2 cellular contexts compared by ENCODE assay signal in genomic region chr5:177204281-177204680, GRCh38.
TF ChIP-seq lines count a peak whose summit lies in the region.

No MANE protein-coding gene starts in this region.

TF ChIP-seq in HCT116, 20 proteins besides CTCF, POLR2A, EP300 and RAD21 (continued from another document):
- TF ChIP-seq ZBTB33 (IDR thresholded peaks at IDR 0.05; ENCODE audit: extremely low read depth, insufficient replicate concordance, low read length) (no peak), ZFX (IDR thresholded peaks at IDR 0.05) (no peak), SIN3A (IDR thresholded peaks at IDR 0.05; ENCODE audit: low read depth) (no peak), POLR2AphosphoS5 (IDR thresholded peaks at IDR 0.05; ENCODE audit: low read depth, low read length) (no peak), SRF (IDR thresholded peaks at IDR 0.05; ENCODE audit: low read depth) (no peak), FOSL1 (IDR thresholded peaks at IDR 0.05; ENCODE audit: low read depth) (no peak), SP1 (IDR thresholded peaks at IDR 0.05; ENCODE audit: low read depth) (no peak)
- TF ChIP-seq, protein P1, sequence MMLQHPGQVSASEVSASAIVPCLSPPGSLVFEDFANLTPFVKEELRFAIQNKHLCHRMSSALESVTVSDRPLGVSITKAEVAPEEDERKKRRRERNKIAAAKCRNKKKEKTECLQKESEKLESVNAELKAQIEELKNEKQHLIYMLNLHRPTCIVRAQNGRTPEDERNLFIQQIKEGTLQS (IDR thresholded peaks at IDR 0.05): no peak

TF ChIP-seq in GM12878, 131 proteins besides CTCF, POLR2A, EP300 and RAD21 (continued from another document):
- TF ChIP-seq, protein P2, sequence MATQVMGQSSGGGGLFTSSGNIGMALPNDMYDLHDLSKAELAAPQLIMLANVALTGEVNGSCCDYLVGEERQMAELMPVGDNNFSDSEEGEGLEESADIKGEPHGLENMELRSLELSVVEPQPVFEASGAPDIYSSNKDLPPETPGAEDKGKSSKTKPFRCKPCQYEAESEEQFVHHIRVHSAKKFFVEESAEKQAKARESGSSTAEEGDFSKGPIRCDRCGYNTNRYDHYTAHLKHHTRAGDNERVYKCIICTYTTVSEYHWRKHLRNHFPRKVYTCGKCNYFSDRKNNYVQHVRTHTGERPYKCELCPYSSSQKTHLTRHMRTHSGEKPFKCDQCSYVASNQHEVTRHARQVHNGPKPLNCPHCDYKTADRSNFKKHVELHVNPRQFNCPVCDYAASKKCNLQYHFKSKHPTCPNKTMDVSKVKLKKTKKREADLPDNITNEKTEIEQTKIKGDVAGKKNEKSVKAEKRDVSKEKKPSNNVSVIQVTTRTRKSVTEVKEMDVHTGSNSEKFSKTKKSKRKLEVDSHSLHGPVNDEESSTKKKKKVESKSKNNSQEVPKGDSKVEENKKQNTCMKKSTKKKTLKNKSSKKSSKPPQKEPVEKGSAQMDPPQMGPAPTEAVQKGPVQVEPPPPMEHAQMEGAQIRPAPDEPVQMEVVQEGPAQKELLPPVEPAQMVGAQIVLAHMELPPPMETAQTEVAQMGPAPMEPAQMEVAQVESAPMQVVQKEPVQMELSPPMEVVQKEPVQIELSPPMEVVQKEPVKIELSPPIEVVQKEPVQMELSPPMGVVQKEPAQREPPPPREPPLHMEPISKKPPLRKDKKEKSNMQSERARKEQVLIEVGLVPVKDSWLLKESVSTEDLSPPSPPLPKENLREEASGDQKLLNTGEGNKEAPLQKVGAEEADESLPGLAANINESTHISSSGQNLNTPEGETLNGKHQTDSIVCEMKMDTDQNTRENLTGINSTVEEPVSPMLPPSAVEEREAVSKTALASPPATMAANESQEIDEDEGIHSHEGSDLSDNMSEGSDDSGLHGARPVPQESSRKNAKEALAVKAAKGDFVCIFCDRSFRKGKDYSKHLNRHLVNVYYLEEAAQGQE (IDR thresholded peaks at IDR 0.05; ENCODE audit: low read depth, low read length): no peak
- no peak for TF ChIP-seq CEBPB (IDR thresholded peaks at IDR 0.05; ENCODE audit: borderline replicate concordance in 1 of 2, low read depth in 2 of 2, low read length in 2 of 2)
- no peak for TF ChIP-seq PBX3 (IDR thresholded peaks at IDR 0.05; ENCODE audit: insufficient replicate concordance, low read depth, low read length)
- TF ChIP-seq HCFC1 (IDR thresholded peaks at IDR 0.05; ENCODE audit: low read length): no peak
- no peak for TF ChIP-seq BACH1 (IDR thresholded peaks at IDR 0.05; ENCODE audit: borderline replicate concordance)
- no peak for TF ChIP-seq TARDBP (IDR thresholded peaks at IDR 0.05; ENCODE audit: borderline replicate concordance)
